Comparison of ENCODE assay signal across 7 cellular contexts in genomic region chr1:33255347-33256311, GRCh38. TPM values are rescaled to one million over a fixed set of nuclear protein-coding genes. Genes with fewer than 3 reads are reported as not detected.
DNase-seq lines count a peak whose midpoint lies in the region; ATAC-seq and TF ChIP-seq lines count a peak whose summit lies in the region.

No MANE protein-coding gene starts in this region.

- no peaks in the 10 kb centered on the region for H3K36me3 ChIP-seq in IMR-90 (ENCODE audit: control insufficient read depth, insufficient read depth, low read length)
- H3K36me3 ChIP-seq in SK-N-SH (replicated peaks in 1 of 2; ENCODE audit: control insufficient read depth in 1 of 2, insufficient read depth in 2 of 2, low read length in 1 of 2), result no peaks in the 10 kb centered on the region
- no peaks in the 10 kb centered on the region for H3K36me3 ChIP-seq in right atrium auricular region

- peaks cover 19 to 33% of the 10 kb centered on the region in 2 experiments for H3K79me1 ChIP-seq in IMR-90 (ENCODE audit: low read depth in 1 of 2, low read length in 2 of 2)

- TF ChIP-seq RAD21 in IMR-90 (IDR thresholded peaks at IDR 0.05; ENCODE audit: low read length), result no peak
- TF ChIP-seq RAD21 in SK-N-SH (IDR thresholded peaks at IDR 0.05; ENCODE audit: low read length), result no peak

- H3K9me3 ChIP-seq in IMR-90 (ENCODE audit: control insufficient read depth, insufficient read depth, low read length) (0 out of 2 replicates have a peak, but pooled peaks cover 2% of the 10 kb centered on the region), SK-N-SH (no peaks in the 10 kb centered on the region), right atrium auricular region (no peaks in the 10 kb centered on the region)

- peak overlapping the region; percentile 59 for H3K4me3 ChIP-seq in IMR-90 (ENCODE audit: insufficient read depth, low read depth, low read length)
- peak overlapping the region; percentile 50 to 86; a peak in 3 of 4 replicates for H3K4me3 ChIP-seq in SK-N-SH (ENCODE audit: low read depth in 2 of 2, low read length in 1 of 2)
- H3K4me3 ChIP-seq in right atrium auricular region, result peak overlapping the region; percentile 50 to 64

- peak overlapping the region; percentile 55; the same call in 1 of the 2 replicates for H3K23ac ChIP-seq in IMR-90 (ENCODE audit: low read depth, low read length)

- no peak overlapping the region for H2AK5ac ChIP-seq in IMR-90 (ENCODE audit: low read depth, low read length)

- H3K9me2 ChIP-seq in SK-N-SH, result no peaks in the 10 kb centered on the region

- H3K27me3 ChIP-seq in IMR-90 (ENCODE audit: control insufficient read depth, insufficient read depth, low read length) (peaks cover 9% of the 10 kb centered on the region), SK-N-SH (ENCODE audit: insufficient read depth) (no peaks in the 10 kb centered on the region), right atrium auricular region (no peaks in the 10 kb centered on the region)

- DNase-seq in IMR-90 (peak; percentile 15), SK-N-SH (peak; percentile 90), anterior cingulate cortex (lab: John Stamatoyannopoulos, UW) (peak in 51 of 58 donors; percentile 2 to 64 (median 41)), right atrium auricular region (ENCODE audit: low spot score) (peak; percentile 85), posterior cingulate gyrus (peak; percentile 23 to 95 (median 60))

- BruUV-seq in IMR-90 (replicated peaks; lab: Mats Ljungman, UMichigan), result no TSS peak

- H4K91ac ChIP-seq in IMR-90 (ENCODE audit: insufficient read depth, low read depth, low read length), result no peak overlapping the region; the same call in 1 of the 2 replicates

- H3K79me2 ChIP-seq in SK-N-SH (ENCODE audit: insufficient read depth), result peaks cover 38% of the 10 kb centered on the region

- TF ChIP-seq EP300 in SK-N-SH (IDR thresholded peaks at IDR 0.05; ENCODE audit: borderline replicate concordance in 1 of 2, low read depth in 1 of 2, low read length in 1 of 2), result no peak

- no peak overlapping the region for H2BK120ac ChIP-seq in IMR-90 (ENCODE audit: low read depth, low read length)

- H2BK5ac ChIP-seq in IMR-90 (ENCODE audit: low read depth, low read length, poor library complexity, severe bottlenecking), result peak overlapping the region; percentile 32

- H3K27ac ChIP-seq in IMR-90 (ENCODE audit: insufficient read depth, low read length), result peak overlapping the region; percentile 52
- H3K27ac ChIP-seq in SK-N-SH (ENCODE audit: low read depth in 2 of 2, low read length in 1 of 2), result peak overlapping the region; percentile 61 to 94
- H3K27ac ChIP-seq in right atrium auricular region, result peak overlapping the region; percentile 97 to 100

- H4K8ac ChIP-seq in IMR-90 (ENCODE audit: low read depth in 2 of 2, low read length in 2 of 2), result peak overlapping the region; percentile 78 to 81; a peak in 3 of 4 replicates

- H3K14ac ChIP-seq in IMR-90 (replicated peaks; ENCODE audit: low read depth, low read length), result no peak overlapping the region

- in situ Hi-C loops in IMR-90 (cut with MboI; ENCODE audit: low sequenced_read_pairs), result no loop called here

- H2AFZ ChIP-seq in IMR-90 (replicated peaks; ENCODE audit: low read length, poor library complexity) (peak overlapping the region; percentile 89), SK-N-SH (ENCODE audit: low read depth) (peak overlapping the region; percentile 76; the same call in 1 of the 2 replicates)

- H3F3A ChIP-seq in SK-N-SH (replicated peaks; ENCODE audit: insufficient read depth), result peaks cover 9% of the 10 kb centered on the region

- peak overlapping the region; percentile 4 for H2AK9ac ChIP-seq in IMR-90 (replicated peaks; ENCODE audit: low read depth, low read length, poor library complexity)

- no peak overlapping the region for H2BK15ac ChIP-seq in IMR-90 (ENCODE audit: low read depth, low read length)

- H4K20me1 ChIP-seq in IMR-90 (ENCODE audit: insufficient read depth, low read length) (0 out of 2 replicates have a peak, but pooled peaks cover 5% of the 10 kb centered on the region), SK-N-SH (ENCODE audit: insufficient read depth) (peaks cover 7% of the 10 kb centered on the region; the same call in 1 of the 2 replicates)

- H3K18ac ChIP-seq in IMR-90 (ENCODE audit: low read depth, low read length), result no peak overlapping the region; the same call in 1 of the 2 replicates

- H3K9ac ChIP-seq in IMR-90 (ENCODE audit: low read depth, low read length) (peak overlapping the region; percentile 39), SK-N-SH (peak overlapping the region; percentile 79)

- WGBS in IMR-90 (ENCODE audit: extremely low coverage in 2 of 2, insufficient read length in 1 of 2), 2 experiments, result 60% methylated on average over 2 of the region's 84 CpGs; no CpG with 5 or more reads in 1 of the 2 experiments
- 36% methylated on average over 13 of the region's 84 CpGs for WGBS in SK-N-SH (ENCODE audit: low lambda C conversion rate)

- H3K9me1 ChIP-seq in IMR-90 (ENCODE audit: insufficient read depth, low read length), result peaks cover 26% of the 10 kb centered on the region

- CTCF ChIA-PET in IMR-90 (lab: Yijun Ruan, JAX), result no interaction called here
- CTCF ChIA-PET in SK-N-SH (lab: Yijun Ruan, JAX), result interaction anchor here (1.0 to 1.4 kb wide), 2 partner anchors 10 to 40 kb away, joined by 3 read pairs; no protein-coding TSS in a partner anchor

- TF ChIP-seq CTCF in IMR-90 (conservative IDR thresholded peaks at IDR 0.05; ENCODE audit: low read depth, low read length) (no peak), SK-N-SH (IDR thresholded peaks at IDR 0.05) (no peak), right atrium auricular region (IDR thresholded peaks at IDR 0.05) (no peak)

- intact Hi-C loops in IMR-90 (cut with micrococcal nuclease), result loop anchor here (5.0 kb wide), 1 partner anchor 158 kb away; no protein-coding TSS in a partner anchor
- intact Hi-C loops in posterior cingulate gyrus (cut with DNase I), result loop anchor here (5.0 kb wide), 1 partner anchor 73 kb away; the partner anchor contains the start of gene TRIM62

- peak overlapping the region; percentile 25 for H3K4ac ChIP-seq in IMR-90 (ENCODE audit: low read depth, low read length)

- dilution Hi-C loops in IMR-90 (cut with HindIII; ENCODE audit: low sequenced_read_pairs, unreplicated experiment), result no loop called here

- no peak for ATAC-seq in GM18505 (IDR thresholded peaks at IDR 0.05; ENCODE audit: unreplicated experiment)
- peak; percentile 16 for ATAC-seq in IMR-90 (ENCODE audit: low read depth)
- ATAC-seq in HG03520 (IDR thresholded peaks at IDR 0.05; ENCODE audit: unreplicated experiment), result no peak

- POLR2A ChIA-PET in IMR-90 (lab: Charles Lee; ENCODE audit: unreplicated experiment) (no interaction called here), SK-N-SH (lab: Yijun Ruan, JAX) (interaction anchor here (0.9 to 1.4 kb wide), 3 partner anchors 19 to 128 kb away, joined by 3 to 10 read pairs (median 8); partner anchors contain the start of gene TRIM62)

- H3K4me2 ChIP-seq in IMR-90 (ENCODE audit: low read depth, low read length) (peak overlapping the region; percentile 40), SK-N-SH (peak overlapping the region; percentile 77)

- TF ChIP-seq POLR2A in GM18505 (IDR thresholded peaks at IDR 0.05; ENCODE audit: borderline replicate concordance, extremely low read depth, insufficient read depth, insufficient read length) (peak; percentile 66), IMR-90 (IDR thresholded peaks at IDR 0.05; ENCODE audit: low read depth, low read length) (no peak)

- no peak overlapping the region; the same call in 1 of the 2 replicates for H3K56ac ChIP-seq in IMR-90 (ENCODE audit: extremely low read depth, insufficient read depth, low read length)

- H3K4me1 ChIP-seq in IMR-90 (ENCODE audit: control insufficient read depth, insufficient read depth, low read length) (peaks cover 15% of the 10 kb centered on the region), SK-N-SH (ENCODE audit: control insufficient read depth in 1 of 2, insufficient read depth in 2 of 2, low read depth in 1 of 2, low read length in 1 of 2) (peaks cover 16 to 32% of the 10 kb centered on the region in 2 experiments; a peak in 3 of 4 replicates), right atrium auricular region (peaks cover 0 to 42% of the 10 kb centered on the region in 2 donors)

- H4K5ac ChIP-seq in IMR-90 (ENCODE audit: low read depth, low read length), result peak overlapping the region; percentile 27

- H2BK20ac ChIP-seq in IMR-90 (ENCODE audit: low read depth, low read length), result no peak overlapping the region

TF ChIP-seq in IMR-90, 13 proteins besides CTCF, POLR2A, EP300 and RAD21 (continues in another document):
- TF ChIP-seq BHLHE40 (IDR thresholded peaks at IDR 0.05; ENCODE audit: low read depth, low read length), result no peak
- no peak for TF ChIP-seq MAZ (IDR thresholded peaks at IDR 0.05; ENCODE audit: borderline replicate concordance, low read depth, low read length)
- no peak for TF ChIP-seq MXI1 (IDR thresholded peaks at IDR 0.05; ENCODE audit: borderline replicate concordance, low read depth, low read length)
- no peak for TF ChIP-seq FOS (IDR thresholded peaks at IDR 0.05; ENCODE audit: low read depth, low read length)
- no peak for TF ChIP-seq CHD1 (IDR thresholded peaks at IDR 0.05; ENCODE audit: low read depth, low read length)
- no peak for TF ChIP-seq NFE2L2 (IDR thresholded peaks at IDR 0.05; ENCODE audit: low read depth, low read length)
- no peak for TF ChIP-seq SMC3 (IDR thresholded peaks at IDR 0.05; ENCODE audit: low read depth, low read length)
- TF ChIP-seq RFX5 (IDR thresholded peaks at IDR 0.05; ENCODE audit: low read depth, low read length), result no peak
- TF ChIP-seq MAFK (IDR thresholded peaks at IDR 0.05; ENCODE audit: low read depth, low read length), result no peak

TF ChIP-seq in SK-N-SH, 30 proteins besides CTCF, POLR2A, EP300 and RAD21:
- TF ChIP-seq, protein P1, sequence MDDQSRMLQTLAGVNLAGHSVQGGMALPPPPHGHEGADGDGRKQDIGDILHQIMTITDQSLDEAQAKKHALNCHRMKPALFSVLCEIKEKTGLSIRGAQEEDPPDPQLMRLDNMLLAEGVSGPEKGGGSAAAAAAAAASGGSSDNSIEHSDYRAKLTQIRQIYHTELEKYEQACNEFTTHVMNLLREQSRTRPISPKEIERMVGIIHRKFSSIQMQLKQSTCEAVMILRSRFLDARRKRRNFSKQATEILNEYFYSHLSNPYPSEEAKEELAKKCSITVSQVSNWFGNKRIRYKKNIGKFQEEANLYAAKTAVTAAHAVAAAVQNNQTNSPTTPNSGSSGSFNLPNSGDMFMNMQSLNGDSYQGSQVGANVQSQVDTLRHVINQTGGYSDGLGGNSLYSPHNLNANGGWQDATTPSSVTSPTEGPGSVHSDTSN (IDR thresholded peaks at IDR 0.05), result no peak
- peak; percentile 32; the same call in 1 of the 2 replicates for TF ChIP-seq TAF1 (IDR thresholded peaks at IDR 0.05; ENCODE audit: borderline replicate concordance, low read depth, low read length)
- peak; percentile 67 for TF ChIP-seq POLR2AphosphoS5 (IDR thresholded peaks at IDR 0.05; ENCODE audit: low read depth, low read length)

RNA-seq across cellular contexts. Expression of gene ZNF362, which starts 0.7 kb away (rescaled TPM):
- total RNA-seq in IMR-90 (2012; rRNA removed) (5.3 and 5.7 TPM in 2 replicates), right atrium auricular region (10 to 100 TPM; 23.5 to 50.5 TPM)
- polyA plus RNA-seq in IMR-90 (2012; rRNA removed) (12.9 and 14.2 TPM in 2 replicates), SK-N-SH (2012; rRNA removed) (13.7 and 17.1 TPM in 2 replicates)
- polyA plus RNA-seq in IMR-90 (2012; cell fraction: cytosol; rRNA removed), result 14.6 and 19.8 TPM in 2 replicates
- polyA plus RNA-seq in IMR-90 (2012; cell fraction: nucleus; rRNA removed; ENCODE audit: low replicate concordance), result 21.2 and 50.4 TPM in 2 replicates
- 5.4 and 10.2 TPM in 2 replicates for polyA plus RNA-seq in SK-N-SH (2012; cell fraction: cytosol; rRNA removed)
- 19.2 and 37.2 TPM in 2 replicates for polyA plus RNA-seq in SK-N-SH (2012; cell fraction: nucleus; rRNA removed)

Comparison
In these comparisons a context has a peak if more than half of its experiments do, and no peak if none do; other contexts are left out.
1. DNase-seq: peak in every context shown above with its lines; median percentile 90 in SK-N-SH; 85 in right atrium auricular region; 60 in posterior cingulate gyrus; 41 in anterior cingulate cortex; 15 in IMR-90.